Comparison of ENCODE assay signal across 1 cellular context in the genomic region with DNA sequence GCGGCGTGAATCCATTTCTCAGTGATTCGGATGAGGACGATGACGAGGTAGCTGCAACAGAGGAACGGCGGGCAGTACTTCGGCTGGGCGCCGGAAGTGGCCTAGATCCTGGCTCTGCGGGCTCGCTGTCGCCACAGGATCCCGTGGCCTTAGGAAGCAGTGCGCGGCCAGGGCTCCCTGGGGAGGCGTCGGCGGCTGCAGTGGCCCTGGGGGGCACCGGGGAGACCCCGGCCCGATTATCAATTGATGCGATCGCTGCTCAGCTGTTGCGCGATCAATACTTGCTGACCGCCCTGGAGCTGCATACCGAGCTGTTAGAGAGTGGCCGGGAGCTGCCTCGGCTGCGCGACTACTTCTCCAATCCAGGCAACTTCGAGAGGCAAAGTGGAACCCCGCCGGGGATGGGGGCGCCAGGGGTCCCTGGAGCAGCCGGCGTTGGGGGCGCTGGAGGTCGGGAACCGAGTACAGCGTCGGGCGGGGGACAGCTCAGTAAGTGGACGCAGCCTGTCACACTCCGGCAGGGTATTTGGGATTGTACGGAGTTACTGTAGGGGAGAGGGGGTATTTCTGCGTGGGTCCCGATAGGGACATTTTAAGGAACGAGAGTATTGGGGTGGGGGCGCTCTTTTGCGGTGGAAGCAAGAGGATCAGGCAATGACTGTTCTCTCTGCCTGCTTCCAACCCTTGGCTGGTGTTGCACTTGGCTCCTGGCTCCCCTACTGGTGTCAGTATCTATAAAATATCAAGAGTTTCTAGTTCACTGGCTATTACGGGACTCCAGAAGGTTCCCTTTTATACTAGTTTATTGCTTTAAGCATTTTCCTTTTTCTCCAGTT.
TF ChIP-seq lines count a peak whose summit lies in the region.

No MANE protein-coding gene starts in this region.

TF ChIP-seq in SK-N-SH treated with all-trans-retinoic acid at 6 μM for 48 hours, 23 proteins besides CTCF, POLR2A, EP300 and RAD21 (continued from another document):
- TF ChIP-seq, protein P1, sequence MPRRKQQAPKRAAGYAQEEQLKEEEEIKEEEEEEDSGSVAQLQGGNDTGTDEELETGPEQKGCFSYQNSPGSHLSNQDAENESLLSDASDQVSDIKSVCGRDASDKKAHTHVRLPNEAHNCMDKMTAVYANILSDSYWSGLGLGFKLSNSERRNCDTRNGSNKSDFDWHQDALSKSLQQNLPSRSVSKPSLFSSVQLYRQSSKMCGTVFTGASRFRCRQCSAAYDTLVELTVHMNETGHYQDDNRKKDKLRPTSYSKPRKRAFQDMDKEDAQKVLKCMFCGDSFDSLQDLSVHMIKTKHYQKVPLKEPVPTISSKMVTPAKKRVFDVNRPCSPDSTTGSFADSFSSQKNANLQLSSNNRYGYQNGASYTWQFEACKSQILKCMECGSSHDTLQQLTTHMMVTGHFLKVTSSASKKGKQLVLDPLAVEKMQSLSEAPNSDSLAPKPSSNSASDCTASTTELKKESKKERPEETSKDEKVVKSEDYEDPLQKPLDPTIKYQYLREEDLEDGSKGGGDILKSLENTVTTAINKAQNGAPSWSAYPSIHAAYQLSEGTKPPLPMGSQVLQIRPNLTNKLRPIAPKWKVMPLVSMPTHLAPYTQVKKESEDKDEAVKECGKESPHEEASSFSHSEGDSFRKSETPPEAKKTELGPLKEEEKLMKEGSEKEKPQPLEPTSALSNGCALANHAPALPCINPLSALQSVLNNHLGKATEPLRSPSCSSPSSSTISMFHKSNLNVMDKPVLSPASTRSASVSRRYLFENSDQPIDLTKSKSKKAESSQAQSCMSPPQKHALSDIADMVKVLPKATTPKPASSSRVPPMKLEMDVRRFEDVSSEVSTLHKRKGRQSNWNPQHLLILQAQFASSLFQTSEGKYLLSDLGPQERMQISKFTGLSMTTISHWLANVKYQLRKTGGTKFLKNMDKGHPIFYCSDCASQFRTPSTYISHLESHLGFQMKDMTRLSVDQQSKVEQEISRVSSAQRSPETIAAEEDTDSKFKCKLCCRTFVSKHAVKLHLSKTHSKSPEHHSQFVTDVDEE (CRISPR knock-in tag; IDR thresholded peaks at IDR 0.05), result no peak
- TF ChIP-seq ZFP3 (CRISPR knock-in tag; IDR thresholded peaks at IDR 0.05) (no peak), ESRRG (CRISPR knock-in tag; IDR thresholded peaks at IDR 0.05) (no peak), ZFP30 (CRISPR knock-in tag; IDR thresholded peaks at IDR 0.05) (no peak), OSR1 (CRISPR knock-in tag; IDR thresholded peaks at IDR 0.05) (no peak), SNAI2 (CRISPR knock-in tag; IDR thresholded peaks at IDR 0.05) (no peak), TOX (CRISPR knock-in tag; IDR thresholded peaks at IDR 0.05; ENCODE audit: borderline replicate concordance) (no peak), PPARA (CRISPR knock-in tag; IDR thresholded peaks at IDR 0.05; ENCODE audit: borderline replicate concordance) (no peak), ARNTL (CRISPR knock-in tag; IDR thresholded peaks at IDR 0.05; ENCODE audit: borderline replicate concordance, low read depth) (no peak), ZC3H10 (CRISPR knock-in tag; IDR thresholded peaks at IDR 0.05) (no peak)
